1 cellular context compared by ENCODE assay signal in the genomic region with DNA sequence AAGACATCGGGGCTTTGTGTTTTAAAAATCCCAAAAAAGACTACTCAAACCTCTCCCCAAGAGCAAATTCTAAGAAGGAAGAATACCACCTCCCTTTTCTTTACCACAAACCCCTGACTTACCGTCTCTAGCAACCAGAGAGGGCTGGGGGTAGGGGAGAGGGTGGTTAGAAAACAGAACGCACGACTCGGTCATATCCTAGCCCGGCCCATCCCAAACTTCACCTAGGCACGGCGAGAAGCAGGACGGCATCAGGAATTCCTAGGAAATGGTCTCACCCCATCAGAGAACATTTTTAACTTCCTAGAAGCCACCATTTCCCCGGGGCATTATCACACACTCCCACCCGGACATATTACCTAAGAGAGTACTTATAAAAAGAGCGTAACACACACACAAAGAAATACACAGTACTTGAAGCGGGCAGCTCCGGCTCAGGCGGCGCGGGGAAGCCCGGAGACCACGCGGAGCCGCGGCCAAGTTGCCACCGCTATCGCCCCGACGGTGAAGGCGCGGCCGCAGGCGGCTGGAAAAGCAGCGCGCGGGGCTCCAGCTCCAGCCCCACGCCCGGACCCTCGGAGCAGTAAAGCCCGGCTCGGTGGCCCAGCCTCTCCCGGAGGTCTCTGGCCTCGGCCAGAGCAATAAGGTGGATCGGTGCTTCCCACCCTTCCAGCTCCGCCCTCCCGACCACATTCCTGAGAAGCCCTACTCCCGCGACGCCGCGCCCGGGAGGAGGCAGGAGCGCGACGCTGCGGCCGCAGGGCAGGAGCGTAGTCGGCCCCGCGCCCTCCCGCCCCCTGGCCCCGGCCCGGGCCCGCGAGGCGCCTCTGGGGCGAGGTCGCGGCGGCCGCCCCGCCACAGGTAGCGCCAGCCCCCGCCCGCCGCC.
TF ChIP-seq lines count a peak whose summit lies in the region.

No MANE protein-coding gene starts in this region.

TF ChIP-seq in Ishikawa, 13 proteins besides CTCF, POLR2A, EP300 and RAD21 (continued from another document):
- peak; percentile 24; the same call in 1 of the 2 replicates for TF ChIP-seq YY1 (IDR thresholded peaks at IDR 0.05; ENCODE audit: low read depth)
- TF ChIP-seq TCF12 (IDR thresholded peaks at IDR 0.05; ENCODE audit: low read depth) = no peak
- TF ChIP-seq, protein P1, sequence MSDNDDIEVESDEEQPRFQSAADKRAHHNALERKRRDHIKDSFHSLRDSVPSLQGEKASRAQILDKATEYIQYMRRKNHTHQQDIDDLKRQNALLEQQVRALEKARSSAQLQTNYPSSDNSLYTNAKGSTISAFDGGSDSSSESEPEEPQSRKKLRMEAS (IDR thresholded peaks at IDR 0.05) = peak; percentile 60; the same call in 1 of the 2 replicates
- peak; percentile 8; the same call in 1 of the 2 replicates for TF ChIP-seq ZBTB7A (IDR thresholded peaks at IDR 0.05; ENCODE audit: low read depth)
